ENCODE assay signal across 9 cellular contexts in the genomic region with DNA sequence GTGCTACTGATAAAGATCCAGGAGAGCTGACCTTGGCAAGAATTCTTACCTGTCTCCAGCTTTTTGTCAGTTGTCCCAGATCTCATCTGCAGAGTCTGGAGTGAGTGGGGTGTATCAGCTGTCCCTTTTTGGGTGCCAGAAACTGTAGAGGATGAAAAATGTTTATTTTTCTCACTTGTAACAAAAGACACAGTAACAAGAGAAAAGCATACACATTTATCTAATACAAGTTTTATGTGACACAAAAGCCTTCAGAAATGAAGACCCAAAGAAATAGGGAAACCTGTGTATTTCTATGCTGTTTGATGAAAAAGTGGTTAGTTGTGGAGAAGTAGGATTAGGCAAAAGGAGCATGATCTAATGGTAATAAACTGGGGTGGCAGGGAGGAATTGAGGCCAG. TPM values are rescaled to one million over a fixed set of nuclear protein-coding genes. Genes with fewer than 3 reads are reported as not detected.
"Had no signal": no experiment of that assay in that cellular context is flagged by ENCODE, and none has a peak within 500 bp of the region (broad histone marks: within the 10 kb centered on the region; RNA-seq: fewer than 3 reads in every experiment).

No MANE protein-coding gene starts in this region.

- H3K9me3 Mint-ChIP-seq: GM23338 had no signal

- DNase-seq: H7, HFFc6, IMR-90, KG1 had no signal

- H3K4me1 Mint-ChIP-seq: GM23338 had no signal

- H3K4me3 Mint-ChIP-seq: GM23338, HFFc6 had no signal

- ATAC-seq: GM23338, HCT116, K562 had no signal

- H3K27ac Mint-ChIP-seq: GM23338, HFFc6 had no signal

RNA-seq across cellular contexts. Expression of gene NPVF, which starts 58.5 kb away (rescaled TPM):
- total RNA-seq: GM23338, H1, H7, HFFc6, HT-29, IMR-90, K562 had no signal
